ENCODE assay signal across 11 cellular contexts in the genomic region with DNA sequence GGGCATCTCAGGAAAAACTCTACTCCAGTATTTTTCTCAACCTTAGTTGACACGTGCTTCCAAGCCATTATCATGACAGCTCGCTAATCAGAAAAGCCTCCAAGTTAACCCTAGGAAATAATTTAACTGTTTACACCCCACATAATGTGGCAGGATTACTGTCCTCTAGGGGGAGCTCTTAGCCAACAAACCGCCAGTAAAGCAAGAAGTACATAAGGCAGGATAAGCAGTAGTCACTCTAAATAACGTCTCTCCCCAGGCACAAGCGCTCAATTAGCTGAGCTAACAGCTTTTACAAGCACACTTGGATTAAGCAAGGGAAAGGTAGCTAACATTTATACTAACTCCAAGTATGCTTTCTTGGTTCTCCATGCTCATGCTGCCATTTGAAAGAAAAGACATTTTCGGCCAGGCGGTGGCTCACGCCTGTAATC. TPM values are rescaled to one million over a fixed set of nuclear protein-coding genes. Genes with fewer than 3 reads are reported as not detected.
DNase-seq lines count a peak whose midpoint lies in the region; ATAC-seq and TF ChIP-seq lines count a peak whose summit lies in the region.
"Had no signal": no experiment of that assay in that cellular context is flagged by ENCODE, and none has a peak within 500 bp of the region (broad histone marks: within the 10 kb centered on the region; RNA-seq: fewer than 3 reads in every experiment).

No MANE protein-coding gene starts in this region.

- H3K4me3 Mint-ChIP-seq in activated CD4-positive, alpha-beta memory T cell treated with anti-CD3 and anti-CD28 coated beads, Interleukin-2, amount 10 ng/mL, durations not matched to agents 7 days and 5 days: no peak overlapping the region
- H3K4me3 Mint-ChIP-seq: activated naive CD8-positive, alpha-beta T cell treated with anti-CD3 and anti-CD28 coated beads, Interleukin-2, amount 10 ng/mL, durations not matched to agents 7 days and 5 days had no signal

- H3K36me3 Mint-ChIP-seq in activated CD4-positive, alpha-beta memory T cell treated with anti-CD3 and anti-CD28 coated beads, Interleukin-2, amount 10 ng/mL, durations not matched to agents 7 days and 5 days (ENCODE audit: low read depth): no peaks in the 10 kb centered on the region
- H3K36me3 Mint-ChIP-seq: activated naive CD8-positive, alpha-beta T cell treated with anti-CD3 and anti-CD28 coated beads, Interleukin-2, amount 10 ng/mL, durations not matched to agents 7 days and 5 days had no signal

- POLR2A ChIA-PET in activated CD4-positive, alpha-beta memory T cell treated with anti-CD3 and anti-CD28 coated beads, Interleukin-2, amount 10 ng/mL, durations not matched to agents 7 days and 5 days (lab: Charles Lee): interaction anchor here (1.9 kb wide), 1 partner anchor 293 kb away, joined by 5 read pairs; a partner anchor contains a TSS

- peak; percentile 14 to 31 (median 24) for TF ChIP-seq CTCF in right lobe of liver (IDR thresholded peaks at IDR 0.05)

- DNase-seq in Daoy (ENCODE audit: low read depth) (peak; percentile 44), HT1080 (ENCODE audit: low read depth) (peak; percentile 30), right lobe of liver (no peak), NCI-H1105 treated with DMSO at 0.1 percent for 48 hours (lab: John Stamatoyannopoulos, UW) (no peak), NCI-H187 (lab: John Stamatoyannopoulos, UW) (no peak), NCI-H524 treated with DMSO at 0.1 percent for 48 hours (lab: John Stamatoyannopoulos, UW) (no peak), SKM-1 treated with dmso at 0.1 percent for 144 hours (lab: John Stamatoyannopoulos, UW; ENCODE audit: unreplicated experiment) (no peak)
- DNase-seq in activated CD4-positive, alpha-beta memory T cell treated with anti-CD3 and anti-CD28 coated beads, Interleukin-2, amount 10 ng/mL, durations not matched to agents 7 days and 5 days: peak; percentile 53
- DNase-seq: activated naive CD8-positive, alpha-beta T cell treated with anti-CD3 and anti-CD28 coated beads, Interleukin-2, amount 10 ng/mL, durations not matched to agents 7 days and 5 days had no signal

- H3K4me1 Mint-ChIP-seq in activated CD4-positive, alpha-beta memory T cell treated with anti-CD3 and anti-CD28 coated beads, Interleukin-2, amount 10 ng/mL, durations not matched to agents 7 days and 5 days: peaks cover 27% of the 10 kb centered on the region

- H3K27ac Mint-ChIP-seq in activated CD4-positive, alpha-beta memory T cell treated with anti-CD3 and anti-CD28 coated beads, Interleukin-2, amount 10 ng/mL, durations not matched to agents 7 days and 5 days: no peak overlapping the region
- H3K27ac Mint-ChIP-seq: activated naive CD8-positive, alpha-beta T cell treated with anti-CD3 and anti-CD28 coated beads, Interleukin-2, amount 10 ng/mL, durations not matched to agents 7 days and 5 days had no signal

- no peaks in the 10 kb centered on the region for H3K4me1 ChIP-seq in right lobe of liver

- no peak for TF ChIP-seq POLR2A in right lobe of liver (IDR thresholded peaks at IDR 0.05)

- intact Hi-C loops in right lobe of liver (cut with DNase I): loop anchor here in 1 of 2 donors (5.0 kb wide), 1 partner anchor 271 kb away; no protein-coding TSS in a partner anchor

- H3K27ac ChIP-seq in right lobe of liver: no peak overlapping the region
- H3K27ac ChIP-seq: HL-60 had no signal

- H3K9me3 Mint-ChIP-seq in activated CD4-positive, alpha-beta memory T cell treated with anti-CD3 and anti-CD28 coated beads, Interleukin-2, amount 10 ng/mL, durations not matched to agents 7 days and 5 days: no peaks in the 10 kb centered on the region
- H3K9me3 Mint-ChIP-seq: activated naive CD8-positive, alpha-beta T cell treated with anti-CD3 and anti-CD28 coated beads, Interleukin-2, amount 10 ng/mL, durations not matched to agents 7 days and 5 days had no signal

- no peak for ATAC-seq in right lobe of liver

- CTCF ChIA-PET in activated CD4-positive, alpha-beta memory T cell treated with anti-CD3 and anti-CD28 coated beads, Interleukin-2, amount 10 ng/mL, durations not matched to agents 7 days and 5 days (lab: Charles Lee): interaction anchor here (0.6 to 3.6 kb wide), 15 partner anchors 8 to 423 kb away, joined by 3 to 35 read pairs (median 3); no protein-coding TSS in a partner anchor

- H3K4me3 ChIP-seq in right lobe of liver: no peak overlapping the region

- 47% methylated on average over 8 of the region's 8 CpGs for WGBS in right lobe of liver (ENCODE audit: insufficient coverage, low coverage, low lambda C conversion rate, missing lambda C conversion rate)

- no peaks in the 10 kb centered on the region for H3K36me3 ChIP-seq in right lobe of liver

- peaks cover 11% of the 10 kb centered on the region for H3K27me3 Mint-ChIP-seq in activated CD4-positive, alpha-beta memory T cell treated with anti-CD3 and anti-CD28 coated beads, Interleukin-2, amount 10 ng/mL, durations not matched to agents 7 days and 5 days
- H3K27me3 Mint-ChIP-seq: activated naive CD8-positive, alpha-beta T cell treated with anti-CD3 and anti-CD28 coated beads, Interleukin-2, amount 10 ng/mL, durations not matched to agents 7 days and 5 days had no signal

- H3K9me3 ChIP-seq in right lobe of liver: no peaks in the 10 kb centered on the region

- no peaks in the 10 kb centered on the region for H3K27me3 ChIP-seq in right lobe of liver

RNA-seq across cellular contexts. Expression of a gene that starts 22.8 kb away (rescaled TPM):
- not detected in 2 replicates for total RNA-seq in Daoy (2014; rRNA removed; shearing (Covaris generic))
- not detected in 2 replicates for total RNA-seq in HT1080 (2014; rRNA removed; shearing (Covaris generic))
- polyA plus RNA-seq in HT1080 (2015; cell fraction: cytosol; rRNA removed): not detected in 2 replicates
- polyA plus RNA-seq in HT1080 (2015; cell fraction: nucleus; rRNA removed): not detected in 2 replicates
- not detected for total RNA-seq in activated CD4-positive, alpha-beta memory T cell treated with anti-CD3 and anti-CD28 coated beads, Interleukin-2, amount 10 ng/mL, durations not matched to agents 7 days and 5 days
- not detected for total RNA-seq in right lobe of liver
- total RNA-seq: activated naive CD8-positive, alpha-beta T cell treated with anti-CD3 and anti-CD28 coated beads, Interleukin-2, amount 10 ng/mL, durations not matched to agents 7 days and 5 days; renal cortical epithelial cell had no signal

RNA-seq across cellular contexts. Expression of a gene that starts 52.7 kb away (rescaled TPM):
- not detected in 2 replicates for total RNA-seq in Daoy (2014; rRNA removed; shearing (Covaris generic))
- not detected in 2 replicates for total RNA-seq in HT1080 (2014; rRNA removed; shearing (Covaris generic))
- not detected in 2 replicates for polyA plus RNA-seq in HT1080 (2015; cell fraction: cytosol; rRNA removed)
- polyA plus RNA-seq in HT1080 (2015; cell fraction: nucleus; rRNA removed): not detected in 2 replicates
- total RNA-seq in activated CD4-positive, alpha-beta memory T cell treated with anti-CD3 and anti-CD28 coated beads, Interleukin-2, amount 10 ng/mL, durations not matched to agents 7 days and 5 days: not detected
- total RNA-seq in right lobe of liver: not detected
- total RNA-seq: activated naive CD8-positive, alpha-beta T cell treated with anti-CD3 and anti-CD28 coated beads, Interleukin-2, amount 10 ng/mL, durations not matched to agents 7 days and 5 days; renal cortical epithelial cell had no signal

Comparison
In these comparisons a context has a peak if more than half of its experiments do, and no peak if none do; other contexts are left out.
1. DNase-seq: peak in Daoy (single experiment), HT1080 (single experiment) and activated CD4-positive, alpha-beta memory T cell treated with anti-CD3 and anti-CD28 coated beads, Interleukin-2, amount 10 ng/mL, durations not matched to agents 7 days and 5 days (single experiment); none in right lobe of liver (0 of 3), NCI-H1105 treated with DMSO at 0.1 percent for 48 hours (single experiment), NCI-H187 (0 of 2), NCI-H524 treated with DMSO at 0.1 percent for 48 hours (single experiment) and SKM-1 treated with dmso at 0.1 percent for 144 hours (single experiment).